In genomic region chr19:4536798-4537197, GRCh38 we compare ENCODE assay signal across 1 cellular context.
TF ChIP-seq lines count a peak whose summit lies in the region.

No MANE protein-coding gene starts in this region.

TF ChIP-seq in HepG2, 621 proteins besides CTCF, POLR2A, EP300 and RAD21:
- no peak for TF ChIP-seq ZNF441 (CRISPR knock-in tag; IDR thresholded peaks at IDR 0.05; ENCODE audit: borderline replicate concordance)
- no peak for TF ChIP-seq ZNF782 (CRISPR knock-in tag; IDR thresholded peaks at IDR 0.05; ENCODE audit: borderline replicate concordance)
- no peak for TF ChIP-seq ZNF33A (CRISPR knock-in tag; IDR thresholded peaks at IDR 0.05; ENCODE audit: borderline replicate concordance)
- no peak for TF ChIP-seq ZNF3 (CRISPR knock-in tag; IDR thresholded peaks at IDR 0.05)
